In genomic region chr11:68044898-68045351, GRCh38 we compare ENCODE assay signal across 26 cellular contexts.
"Had no signal": no experiment of that assay in that cellular context is flagged by ENCODE, and none has a peak within 500 bp of the region (broad histone marks: within the 10 kb centered on the region; RNA-seq: fewer than 3 reads in every experiment).

No MANE protein-coding gene starts in this region.

- H3K27ac ChIP-seq: ascending aorta, brain microvascular endothelial cell, testis had no signal

- FAIRE-seq: endothelial cell of umbilical vein, small intestine had no signal

- H3K4me3 Mint-ChIP-seq: activated CD4-positive, alpha-beta T cell treated with anti-CD3 and anti-CD28 coated beads, Interleukin-2, amount 10 ng/mL, durations not matched to agents 7 days and 5 days; activated CD8-positive, alpha-beta T cell treated with anti-CD3 and anti-CD28 coated beads for 36 hours; activated naive CD8-positive, alpha-beta T cell; effector memory CD8-positive, alpha-beta T cell; nephron progenitor cell; T-cell; T-helper 2 cell treated with Interferon-gamma antibody and Interleukin-4, amounts not matched to agents 5 μg/mL and 100 μg/mL, for 36 hours had no signal

- H3K9me3 Mint-ChIP-seq: activated CD4-positive, alpha-beta T cell treated with anti-CD3 and anti-CD28 coated beads, Interleukin-2, amount 10 ng/mL, durations not matched to agents 7 days and 5 days; activated CD8-positive, alpha-beta T cell treated with anti-CD3 and anti-CD28 coated beads for 36 hours; effector memory CD8-positive, alpha-beta T cell; nephron progenitor cell; T-cell; T-helper 2 cell treated with Interferon-gamma antibody and Interleukin-4, amounts not matched to agents 5 μg/mL and 100 μg/mL, for 36 hours had no signal

- H3K27me3 Mint-ChIP-seq: activated CD4-positive, alpha-beta T cell treated with anti-CD3 and anti-CD28 coated beads, Interleukin-2, amount 10 ng/mL, durations not matched to agents 7 days and 5 days; activated CD8-positive, alpha-beta T cell treated with anti-CD3 and anti-CD28 coated beads for 36 hours; activated naive CD8-positive, alpha-beta T cell; effector memory CD8-positive, alpha-beta T cell; T-cell had no signal

- H3K27ac Mint-ChIP-seq: activated CD4-positive, alpha-beta T cell treated with anti-CD3 and anti-CD28 coated beads, Interleukin-2, amount 10 ng/mL, durations not matched to agents 7 days and 5 days; activated CD8-positive, alpha-beta T cell treated with anti-CD3 and anti-CD28 coated beads for 36 hours; activated naive CD8-positive, alpha-beta T cell; nephron progenitor cell; T-cell; T-helper 2 cell treated with Interferon-gamma antibody and Interleukin-4, amounts not matched to agents 5 μg/mL and 100 μg/mL, for 36 hours had no signal

- H3K27me3 ChIP-seq: adrenal gland, ascending aorta, brain microvascular endothelial cell, testis had no signal

- DNase-seq: activated CD4-positive, alpha-beta T cell treated with anti-CD3 and anti-CD28 coated beads, Interleukin-2, amount 10 ng/mL, durations not matched to agents 7 days and 5 days; activated CD4-positive, CD25-positive, alpha-beta regulatory T cell treated with anti-CD3 and anti-CD28 coated beads, Interleukin-2, amount 50 U/mL, for 72 hours; activated CD8-positive, alpha-beta T cell treated with anti-CD3 and anti-CD28 coated beads for 36 hours; activated T-cell treated with anti-CD3 and anti-CD28 coated beads, Interleukin-2, amount 50 U/mL, for 1 hour; brain microvascular endothelial cell; effector memory CD8-positive, alpha-beta T cell; foreskin melanocyte; hypothalamus; mesendoderm; mucosa of descending colon; nephron progenitor cell; nucleus accumbens; small intestine; stimulated activated CD4-positive, alpha-beta T cell treated with anti-CD3 and anti-CD28 coated beads, Interleukin-15, amount 100 ng/mL, for 24 hours; stimulated activated CD8-positive, alpha-beta memory T cell treated with anti-CD3 and anti-CD28 coated beads, Interleukin-4, amount 100 ng/mL, for 48 hours; stimulated activated naive CD4-positive, alpha-beta T cell; T-cell; testis; trophoblast cell had no signal

- H3K4me3 ChIP-seq: adrenal gland, ascending aorta, mucosa of descending colon, testis had no signal

- H3K9me3 ChIP-seq: adrenal gland, ascending aorta, mucosa of descending colon, testis had no signal

- ATAC-seq: activated CD8-positive, alpha-beta T cell treated with anti-CD3 and anti-CD28 coated beads for 36 hours; effector memory CD8-positive, alpha-beta T cell; esophagus mucosa; mucosa of descending colon; sciatic nerve; T-cell had no signal
